1 cellular context compared by ENCODE assay signal in the genomic region with DNA sequence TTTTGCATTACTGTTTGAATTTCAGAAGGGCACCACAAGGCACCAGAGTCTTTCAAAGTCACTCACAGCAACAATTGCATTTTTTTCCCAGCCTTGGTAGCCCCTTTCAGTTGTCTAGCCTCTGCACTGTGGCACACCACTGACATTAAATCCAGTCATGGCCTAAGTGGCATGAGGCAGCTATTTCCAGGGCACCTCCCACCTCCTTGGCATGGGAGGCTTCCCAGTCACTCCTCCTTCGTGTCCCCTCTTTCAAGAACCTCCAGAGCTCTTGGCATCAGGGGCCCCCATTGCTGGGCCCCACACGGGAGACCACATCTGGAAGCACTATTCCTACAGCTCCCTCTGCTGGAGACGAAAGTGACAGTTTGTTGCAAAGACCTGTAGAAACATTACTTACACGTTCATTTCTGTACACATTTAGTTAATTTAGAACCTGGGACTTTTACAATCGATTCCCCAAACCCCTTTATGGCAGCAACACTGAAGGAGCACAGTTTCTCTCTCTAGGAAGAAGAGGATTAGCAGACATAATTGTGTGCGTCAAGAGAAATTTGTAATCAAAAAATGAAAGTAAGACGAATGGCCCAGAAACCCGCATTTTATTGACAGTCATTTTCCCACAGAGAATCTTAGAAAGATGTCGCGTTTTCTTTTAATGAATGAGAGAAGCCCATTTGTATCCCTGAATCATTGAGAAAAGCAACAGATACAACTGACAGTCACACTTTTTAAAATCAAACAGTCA.
TF ChIP-seq lines count a peak whose summit lies in the region.

No MANE protein-coding gene starts in this region.

TF ChIP-seq in GM12878, 131 proteins besides CTCF, POLR2A, EP300 and RAD21:
- TF ChIP-seq, protein P1, sequence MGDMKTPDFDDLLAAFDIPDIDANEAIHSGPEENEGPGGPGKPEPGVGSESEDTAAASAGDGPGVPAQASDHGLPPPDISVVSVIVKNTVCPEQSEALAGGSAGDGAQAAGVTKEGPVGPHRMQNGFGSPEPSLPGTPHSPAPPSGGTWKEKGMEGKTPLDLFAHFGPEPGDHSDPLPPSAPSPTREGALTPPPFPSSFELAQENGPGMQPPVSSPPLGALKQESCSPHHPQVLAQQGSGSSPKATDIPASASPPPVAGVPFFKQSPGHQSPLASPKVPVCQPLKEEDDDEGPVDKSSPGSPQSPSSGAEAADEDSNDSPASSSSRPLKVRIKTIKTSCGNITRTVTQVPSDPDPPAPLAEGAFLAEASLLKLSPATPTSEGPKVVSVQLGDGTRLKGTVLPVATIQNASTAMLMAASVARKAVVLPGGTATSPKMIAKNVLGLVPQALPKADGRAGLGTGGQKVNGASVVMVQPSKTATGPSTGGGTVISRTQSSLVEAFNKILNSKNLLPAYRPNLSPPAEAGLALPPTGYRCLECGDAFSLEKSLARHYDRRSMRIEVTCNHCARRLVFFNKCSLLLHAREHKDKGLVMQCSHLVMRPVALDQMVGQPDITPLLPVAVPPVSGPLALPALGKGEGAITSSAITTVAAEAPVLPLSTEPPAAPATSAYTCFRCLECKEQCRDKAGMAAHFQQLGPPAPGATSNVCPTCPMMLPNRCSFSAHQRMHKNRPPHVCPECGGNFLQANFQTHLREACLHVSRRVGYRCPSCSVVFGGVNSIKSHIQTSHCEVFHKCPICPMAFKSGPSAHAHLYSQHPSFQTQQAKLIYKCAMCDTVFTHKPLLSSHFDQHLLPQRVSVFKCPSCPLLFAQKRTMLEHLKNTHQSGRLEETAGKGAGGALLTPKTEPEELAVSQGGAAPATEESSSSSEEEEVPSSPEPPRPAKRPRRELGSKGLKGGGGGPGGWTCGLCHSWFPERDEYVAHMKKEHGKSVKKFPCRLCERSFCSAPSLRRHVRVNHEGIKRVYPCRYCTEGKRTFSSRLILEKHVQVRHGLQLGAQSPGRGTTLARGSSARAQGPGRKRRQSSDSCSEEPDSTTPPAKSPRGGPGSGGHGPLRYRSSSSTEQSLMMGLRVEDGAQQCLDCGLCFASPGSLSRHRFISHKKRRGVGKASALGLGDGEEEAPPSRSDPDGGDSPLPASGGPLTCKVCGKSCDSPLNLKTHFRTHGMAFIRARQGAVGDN (IDR thresholded peaks at IDR 0.05): no peak
- TF ChIP-seq, protein P2, sequence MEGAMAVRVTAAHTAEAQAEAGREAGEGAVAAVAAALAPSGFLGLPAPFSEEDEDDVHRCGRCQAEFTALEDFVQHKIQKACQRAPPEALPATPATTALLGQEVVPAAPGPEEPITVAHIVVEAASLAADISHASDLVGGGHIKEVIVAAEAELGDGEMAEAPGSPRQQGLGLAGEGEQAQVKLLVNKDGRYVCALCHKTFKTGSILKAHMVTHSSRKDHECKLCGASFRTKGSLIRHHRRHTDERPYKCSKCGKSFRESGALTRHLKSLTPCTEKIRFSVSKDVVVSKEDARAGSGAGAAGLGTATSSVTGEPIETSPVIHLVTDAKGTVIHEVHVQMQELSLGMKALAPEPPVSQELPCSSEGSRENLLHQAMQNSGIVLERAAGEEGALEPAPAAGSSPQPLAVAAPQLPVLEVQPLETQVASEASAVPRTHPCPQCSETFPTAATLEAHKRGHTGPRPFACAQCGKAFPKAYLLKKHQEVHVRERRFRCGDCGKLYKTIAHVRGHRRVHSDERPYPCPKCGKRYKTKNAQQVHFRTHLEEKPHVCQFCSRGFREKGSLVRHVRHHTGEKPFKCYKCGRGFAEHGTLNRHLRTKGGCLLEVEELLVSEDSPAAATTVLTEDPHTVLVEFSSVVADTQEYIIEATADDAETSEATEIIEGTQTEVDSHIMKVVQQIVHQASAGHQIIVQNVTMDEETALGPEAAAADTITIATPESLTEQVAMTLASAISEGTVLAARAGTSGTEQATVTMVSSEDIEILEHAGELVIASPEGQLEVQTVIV (IDR thresholded peaks at IDR 0.05; ENCODE audit: borderline replicate concordance, partially characterized antibody): no peak
- no peak for TF ChIP-seq E2F4 (IDR thresholded peaks at IDR 0.05; ENCODE audit: low read depth, low read length)
- TF ChIP-seq BMI1 (IDR thresholded peaks at IDR 0.05; ENCODE audit: borderline replicate concordance): no peak
- TF ChIP-seq POLR2AphosphoS5 (IDR thresholded peaks at IDR 0.05; ENCODE audit: low read length): 0 out of 2 replicates have a peak, but pooled peaks have one; percentile 30
- no peak for TF ChIP-seq BACH1 (IDR thresholded peaks at IDR 0.05; ENCODE audit: borderline replicate concordance)
- TF ChIP-seq EED (IDR thresholded peaks at IDR 0.05; ENCODE audit: low read depth): no peak
